21 cellular contexts compared by ENCODE assay signal in the genomic region with DNA sequence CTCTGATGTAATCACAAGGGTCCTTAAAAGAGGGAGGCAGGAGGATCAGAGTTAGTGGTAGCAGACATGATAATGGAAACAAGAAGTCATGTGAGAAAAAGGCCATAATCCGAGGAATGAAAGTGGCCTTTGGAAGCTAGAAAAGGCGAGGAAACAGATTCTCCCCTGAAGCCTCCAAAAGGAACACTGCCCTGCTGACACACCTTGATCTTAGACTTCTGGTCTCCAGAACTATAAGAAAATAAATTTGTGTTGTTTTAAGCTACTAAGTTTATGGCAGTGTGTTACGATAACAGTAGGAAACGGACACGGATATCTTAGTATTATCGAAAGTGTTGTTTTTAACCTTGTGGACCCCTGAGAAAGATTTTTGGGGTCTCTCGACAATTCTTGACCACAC. TPM values are rescaled to one million over a fixed set of nuclear protein-coding genes. Genes with fewer than 3 reads are reported as not detected.
DNase-seq lines count a peak whose midpoint lies in the region; ATAC-seq and TF ChIP-seq lines count a peak whose summit lies in the region.
"Had no signal": no experiment of that assay in that cellular context is flagged by ENCODE, and none has a peak within 500 bp of the region (broad histone marks: within the 10 kb centered on the region; RNA-seq: fewer than 3 reads in every experiment).

No MANE protein-coding gene starts in this region.

- no peaks in the 10 kb centered on the region for H3K27me3 Mint-ChIP-seq in activated CD4-positive, alpha-beta T cell treated with anti-CD3 and anti-CD28 coated beads, Interleukin-2, amount 10 ng/mL, durations not matched to agents 24 days and 14 days
- no peaks in the 10 kb centered on the region for H3K27me3 Mint-ChIP-seq in central memory CD8-positive, alpha-beta T cell
- H3K27me3 Mint-ChIP-seq: B cell; CD4-positive, alpha-beta T cell; CD8-positive, alpha-beta memory T cell had no signal

- H3K4me3 ChIP-seq in mucosa of descending colon (no peak overlapping the region), testis (no peak overlapping the region), BE2C (ENCODE audit: low read depth, low read length) (no peak overlapping the region)
- H3K4me3 ChIP-seq: BLaER1 treated with 17β-estradiol and CSF1 and Interleukin-3, amounts not matched to agents 10 nM and 100 nM; HAP-1 had no signal

- 91 to 94% methylated on average over 7 of the region's 7 CpGs for WGBS in testis, 2 donors

- TF ChIP-seq CTCF in mucosa of descending colon (IDR thresholded peaks at IDR 0.05): no peak
- no peak for TF ChIP-seq CTCF in testis (IDR thresholded peaks at IDR 0.05)
- no peak for TF ChIP-seq CTCF in BE2C (IDR thresholded peaks at IDR 0.05; ENCODE audit: low read depth, low read length)

- no peak for TF ChIP-seq POLR2A in testis (IDR thresholded peaks at IDR 0.05)

- DNase-seq in activated CD4-positive, alpha-beta T cell treated with anti-CD3 and anti-CD28 coated beads, Interleukin-2, amount 10 ng/mL, durations not matched to agents 24 days and 14 days: no peak
- no peak for DNase-seq in activated CD4-positive, alpha-beta T cell treated with anti-CD3 and anti-CD28 coated beads, Interleukin-2, amount 50 U/mL, for 1 hour
- DNase-seq in central memory CD8-positive, alpha-beta T cell (ENCODE audit: low spot score in 2 of 2): no peak
- DNase-seq in mucosa of descending colon (no peak), testis (no peak), NCI-H524 treated with DMSO at 0.1 percent for 48 hours (lab: John Stamatoyannopoulos, UW) (no peak), BE2C (no peak)
- DNase-seq: Calu3; CD4-positive, alpha-beta T cell; CD8-positive, alpha-beta memory T cell; DMS53; DMS79 treated with DMSO at 0.1 percent for 48 hours; GF-D8; GOT3; HFFc6 had no signal

- peak overlapping the region; percentile 17 to 26 for H3K27ac ChIP-seq in testis
- H3K27ac ChIP-seq: 22Rv1; BLaER1 treated with 17β-estradiol and CSF1 and Interleukin-3, amounts not matched to agents 10 nM and 100 nM had no signal

- no peak overlapping the region for H3K4me3 Mint-ChIP-seq in activated CD4-positive, alpha-beta T cell treated with anti-CD3 and anti-CD28 coated beads, Interleukin-2, amount 10 ng/mL, durations not matched to agents 24 days and 14 days
- no peak overlapping the region for H3K4me3 Mint-ChIP-seq in central memory CD8-positive, alpha-beta T cell
- H3K4me3 Mint-ChIP-seq: B cell; CD14-positive monocyte; CD4-positive, alpha-beta T cell; CD8-positive, alpha-beta memory T cell; HFFc6 had no signal

- intact Hi-C loops in activated CD4-positive, alpha-beta T cell treated with anti-CD3 and anti-CD28 coated beads, Interleukin-2, amount 10 ng/mL, durations not matched to agents 24 days and 14 days (cut with micrococcal nuclease): no loop called here
- intact Hi-C loops in mucosa of descending colon (cut with DNase I, micrococcal nuclease) (no loop called here), testis (cut with DNase I; ENCODE audit: low total_unique reads) (no loop called here)

- peaks cover 18% of the 10 kb centered on the region for H3K36me3 Mint-ChIP-seq in activated CD4-positive, alpha-beta T cell treated with anti-CD3 and anti-CD28 coated beads, Interleukin-2, amount 10 ng/mL, durations not matched to agents 24 days and 14 days (ENCODE audit: low read depth)
- peaks cover 14% of the 10 kb centered on the region for H3K36me3 Mint-ChIP-seq in central memory CD8-positive, alpha-beta T cell (ENCODE audit: insufficient read depth)

- H3K4me1 ChIP-seq in mucosa of descending colon (ENCODE audit: low read depth) (peaks cover 15% of the 10 kb centered on the region), testis (no peaks in the 10 kb centered on the region), BE2C (no peaks in the 10 kb centered on the region)
- H3K4me1 ChIP-seq: BLaER1 treated with 17β-estradiol and CSF1 and Interleukin-3, amounts not matched to agents 10 nM and 100 nM; HAP-1 had no signal

- H3K36me3 ChIP-seq in mucosa of descending colon (ENCODE audit: low read depth) (no peaks in the 10 kb centered on the region), testis (ENCODE audit: low read depth, missing control alignments) (no peaks in the 10 kb centered on the region), BE2C (peaks cover 15% of the 10 kb centered on the region)
- H3K36me3 ChIP-seq: HAP-1 had no signal

- no peak for ATAC-seq in central memory CD8-positive, alpha-beta T cell (replicated peaks; ENCODE audit: extremely low read depth, poor library complexity, severe bottlenecking)
- peak; percentile 77 for ATAC-seq in mucosa of descending colon
- ATAC-seq in GM19395 (IDR thresholded peaks at IDR 0.05; ENCODE audit: unreplicated experiment): no peak

- H3K27ac Mint-ChIP-seq in activated CD4-positive, alpha-beta T cell treated with anti-CD3 and anti-CD28 coated beads, Interleukin-2, amount 10 ng/mL, durations not matched to agents 24 days and 14 days: peak overlapping the region; percentile 38
- H3K27ac Mint-ChIP-seq in central memory CD8-positive, alpha-beta T cell (ENCODE audit: low read depth): peak overlapping the region; percentile 24
- H3K27ac Mint-ChIP-seq: B cell; CD14-positive monocyte; CD4-positive, alpha-beta T cell; HFFc6 had no signal

- H3K27me3 ChIP-seq in testis (no peaks in the 10 kb centered on the region), BE2C (no peaks in the 10 kb centered on the region)
- H3K27me3 ChIP-seq: BLaER1 treated with 17β-estradiol and CSF1 and Interleukin-3, amounts not matched to agents 10 nM and 100 nM had no signal

- H3K4me1 Mint-ChIP-seq in activated CD4-positive, alpha-beta T cell treated with anti-CD3 and anti-CD28 coated beads, Interleukin-2, amount 10 ng/mL, durations not matched to agents 24 days and 14 days: no peaks in the 10 kb centered on the region
- peaks cover 14% of the 10 kb centered on the region for H3K4me1 Mint-ChIP-seq in central memory CD8-positive, alpha-beta T cell
- H3K4me1 Mint-ChIP-seq: B cell had no signal

- H3K9me3 ChIP-seq in mucosa of descending colon (no peaks in the 10 kb centered on the region), testis (no peaks in the 10 kb centered on the region), BE2C (no peaks in the 10 kb centered on the region)
- H3K9me3 ChIP-seq: BLaER1 treated with 17β-estradiol and CSF1 and Interleukin-3, amounts not matched to agents 10 nM and 100 nM; HAP-1 had no signal

- H3K9me3 Mint-ChIP-seq in activated CD4-positive, alpha-beta T cell treated with anti-CD3 and anti-CD28 coated beads, Interleukin-2, amount 10 ng/mL, durations not matched to agents 24 days and 14 days: no peaks in the 10 kb centered on the region
- H3K9me3 Mint-ChIP-seq in central memory CD8-positive, alpha-beta T cell: no peaks in the 10 kb centered on the region
- H3K9me3 Mint-ChIP-seq: CD14-positive monocyte; CD4-positive, alpha-beta T cell; CD8-positive, alpha-beta memory T cell; HFFc6 had no signal

RNA-seq across cellular contexts. Expression of a gene that starts 24.4 kb away (rescaled TPM):
- 26.6 and 28.1 TPM in 2 replicates for total RNA-seq in activated CD4-positive, alpha-beta T cell treated with anti-CD3 and anti-CD28 coated beads, Interleukin-2, amount 10 ng/mL, durations not matched to agents 24 days and 14 days
- total RNA-seq in mucosa of descending colon: 100 to 1,000 TPM in 2 of 3 donors, 10 to 100 TPM in 1; 68.2 to 127 (median 125) TPM
- total RNA-seq in testis: 10 to 100 TPM; 89.2 to 97.4 TPM
- polyA plus RNA-seq in testis (ENCODE audit: insufficient read depth, low read depth, low replicate concordance): 63.0 TPM
- 28.5 TPM for polyA plus RNA-seq in BE2C (2012; ENCODE audit: insufficient read depth, insufficient read length, low read depth)

RNA-seq across cellular contexts. Expression of a gene that starts 32.4 kb away (rescaled TPM):
- total RNA-seq in activated CD4-positive, alpha-beta T cell treated with anti-CD3 and anti-CD28 coated beads, Interleukin-2, amount 10 ng/mL, durations not matched to agents 24 days and 14 days: 8.6 and 11.1 TPM in 2 replicates
- 10 to 100 TPM in 2 of 3 donors, 1 to 10 TPM in 1; 8.2 to 16.6 (median 10.8) TPM for total RNA-seq in mucosa of descending colon
- total RNA-seq in testis: 10 to 100 TPM; 25.5 to 27.9 TPM
- polyA plus RNA-seq in testis (ENCODE audit: insufficient read depth, low read depth, low replicate concordance): 10.3 TPM
- polyA plus RNA-seq in BE2C (2012; ENCODE audit: insufficient read depth, insufficient read length, low read depth): 4.6 TPM
